ENCODE assay signal across 19 cellular contexts in the genomic region with DNA sequence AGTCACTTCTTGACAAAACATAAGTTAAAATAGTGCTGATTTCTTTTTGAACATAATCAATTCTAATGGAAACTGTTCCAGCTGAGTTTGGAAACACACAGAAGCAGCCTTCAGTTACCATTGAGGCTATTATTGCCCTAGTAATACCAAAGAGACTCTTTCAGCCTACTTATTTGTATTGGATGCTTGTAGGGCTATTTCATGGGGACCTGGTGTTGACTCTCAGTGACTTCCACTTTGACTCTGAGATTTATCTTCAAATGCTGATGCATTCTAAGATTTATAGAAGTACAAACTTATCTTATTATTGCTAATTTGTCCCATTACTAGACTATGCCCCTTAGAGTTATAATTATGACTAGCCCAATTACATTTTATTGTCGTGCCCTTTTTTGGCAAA.
"Had no signal": no experiment of that assay in that cellular context is flagged by ENCODE, and none has a peak within 500 bp of the region (broad histone marks: within the 10 kb centered on the region; RNA-seq: fewer than 3 reads in every experiment).

No MANE protein-coding gene starts in this region.

- H3K9me3 Mint-ChIP-seq: IgD-negative memory B cell had no signal

- DNase-seq: activated CD4-positive, alpha-beta T cell treated with anti-CD3 and anti-CD28 coated beads for 48 hours; activated CD4-positive, alpha-beta T cell treated with anti-CD3 and anti-CD28 coated beads, Interleukin-2, amount 50 U/mL, for 48 hours; activated CD8-positive, alpha-beta memory T cell treated with anti-CD3 and anti-CD28 coated beads, Interleukin-2, amount 50 U/mL, for 4 hours; activated naive CD4-positive, alpha-beta T cell treated with anti-CD3 and anti-CD28 coated beads, Interleukin-2, amount 50 U/mL, for 16 hours; activated naive CD8-positive, alpha-beta T cell treated with anti-CD3 and anti-CD28 coated beads, Interleukin-2, amount 10 ng/mL, durations not matched to agents 7 days and 5 days; activated T-cell treated with anti-CD3 and anti-CD28 coated beads, Interleukin-2, amount 50 U/mL, for 1 hour; adrenal gland; anterior cingulate cortex; KG1; NCI-H1092; NCI-H1417; NCI-H1930; NCI-H2171 treated with DMSO at 0.1 percent for 48 hours; NCI-H226; NCI-H526 treated with DMSO at 0.1 percent for 48 hours; NCI-H82; SW 1271 had no signal

- H3K36me3 ChIP-seq: adrenal gland, SJSA1 had no signal

- H3K9me3 ChIP-seq: adrenal gland, SJSA1 had no signal

- H3K27ac Mint-ChIP-seq: IgD-negative memory B cell had no signal

- H3K27me3 Mint-ChIP-seq: activated naive CD8-positive, alpha-beta T cell treated with anti-CD3 and anti-CD28 coated beads, Interleukin-2, amount 10 ng/mL, durations not matched to agents 7 days and 5 days; IgD-negative memory B cell had no signal

- H3K4me3 Mint-ChIP-seq: IgD-negative memory B cell had no signal

- H3K4me3 ChIP-seq: adrenal gland, SJSA1 had no signal

- H3K4me1 ChIP-seq: SJSA1 had no signal

- H3K27ac ChIP-seq: adrenal gland, SJSA1 had no signal

- H3K27me3 ChIP-seq: adrenal gland, SJSA1 had no signal
